1 cellular context compared by ENCODE assay signal in the genomic region with DNA sequence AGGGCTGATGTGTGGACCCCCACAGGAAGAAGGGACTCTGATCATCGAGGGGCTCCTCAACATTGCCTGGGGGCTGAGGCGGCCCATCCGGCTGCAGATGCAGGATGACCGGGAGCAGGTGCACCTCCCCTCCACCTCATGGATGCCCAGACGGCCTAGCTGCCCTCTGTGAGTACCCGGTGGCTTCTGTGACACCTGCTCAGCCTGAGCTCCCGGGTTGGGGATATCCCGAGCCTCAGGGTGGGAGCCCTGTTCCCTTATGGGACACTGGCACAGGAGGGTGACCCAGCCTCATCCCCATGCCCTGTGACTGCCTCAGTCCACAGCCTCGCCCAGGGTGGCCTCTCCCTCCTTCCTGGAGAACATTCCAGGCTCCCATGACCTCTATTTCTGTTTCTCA.
TF ChIP-seq lines count a peak whose summit lies in the region.

No MANE protein-coding gene starts in this region.

TF ChIP-seq in H1, 55 proteins besides CTCF, POLR2A, EP300 and RAD21:
- TF ChIP-seq EGR1 (IDR thresholded peaks at IDR 0.05; ENCODE audit: borderline replicate concordance, low read depth, low read length): no peak
- TF ChIP-seq EZH2 (IDR thresholded peaks at IDR 0.05; ENCODE audit: low read depth, low read length, severe bottlenecking): no peak
- TF ChIP-seq KDM1A (IDR thresholded peaks at IDR 0.05; ENCODE audit: borderline replicate concordance, low read length): no peak
- no peak for TF ChIP-seq SIX5 (IDR thresholded peaks at IDR 0.05; ENCODE audit: low read depth, low read length)
- TF ChIP-seq ATF3 (IDR thresholded peaks at IDR 0.05; ENCODE audit: insufficient read depth, low read depth, low read length): no peak
- TF ChIP-seq SIN3A (conservative IDR thresholded peaks at IDR 0.05 in 1 of 2, IDR thresholded peaks at IDR 0.05 in 1 of 2; ENCODE audit: low read depth in 1 of 2, low read length in 2 of 2): no peak
TF ChIP-seq in H1: peak in this region for 0.
